ENCODE assay signal across 10 cellular contexts in the genomic region with DNA sequence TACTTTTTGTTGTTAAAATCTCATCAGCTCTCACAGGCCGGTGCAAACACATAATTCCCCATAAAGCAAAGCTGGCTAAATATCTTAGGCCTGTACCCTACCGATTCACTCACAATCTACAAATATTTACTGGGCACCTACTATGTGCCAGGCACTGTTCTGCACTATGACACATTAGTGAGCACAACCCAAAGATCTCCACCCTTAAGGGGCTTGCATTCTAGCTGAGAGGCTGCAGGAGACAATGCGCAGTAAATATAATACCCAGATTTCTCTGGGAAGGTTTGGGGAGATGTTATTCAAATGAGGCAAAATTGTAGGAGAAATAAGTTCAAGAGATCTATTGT. TPM values are rescaled to one million over a fixed set of nuclear protein-coding genes. Genes with fewer than 3 reads are reported as not detected.
DNase-seq lines count a peak whose midpoint lies in the region; ATAC-seq, FAIRE-seq and TF ChIP-seq lines count a peak whose summit lies in the region.
"Had no signal": no experiment of that assay in that cellular context is flagged by ENCODE, and none has a peak within 500 bp of the region (broad histone marks: within the 10 kb centered on the region; RNA-seq: fewer than 3 reads in every experiment).

No MANE protein-coding gene starts in this region.

- TF ChIP-seq POLR2A in GM12878 (IDR thresholded peaks at IDR 0.05; ENCODE audit: low read depth, low read length): 0 out of 2 replicates have a peak, but pooled peaks have one; percentile 9

- H3F3A ChIP-seq in MM.1S (ENCODE audit: insufficient read depth, low read length) (peaks cover 14% of the 10 kb centered on the region), smooth muscle cell (ENCODE audit: low read depth) (peaks cover 31% of the 10 kb centered on the region)

- no peaks in the 10 kb centered on the region for H4K20me1 ChIP-seq in MM.1S (ENCODE audit: insufficient read depth, low read length)
- no peaks in the 10 kb centered on the region for H4K20me1 ChIP-seq in GM12878 (ENCODE audit: control insufficient read depth, insufficient read depth)
- no peaks in the 10 kb centered on the region for H4K20me1 ChIP-seq in smooth muscle cell (ENCODE audit: low read depth)

- H3K79me2 ChIP-seq in MM.1S (ENCODE audit: low read length) (peaks cover 17% of the 10 kb centered on the region; the same call in 1 of the 2 replicates), GM12878 (ENCODE audit: control insufficient read depth, insufficient read depth, low read length) (peaks cover 93% of the 10 kb centered on the region), smooth muscle cell (ENCODE audit: low read depth) (peaks cover 46% of the 10 kb centered on the region)

- 0% methylated on average over 3 of the region's 3 CpGs for WGBS in GM12878 (ENCODE audit: insufficient coverage, insufficient replicate concordance, low lambda C conversion rate, missing lambda C conversion rate)
- WGBS in smooth muscle cell (ENCODE audit: low lambda C conversion rate): 81% methylated on average over 3 of the region's 3 CpGs

- RAD21 ChIA-PET in GM12878 (lab: Charles Lee; ENCODE audit: unreplicated experiment): interaction anchor here (1.1 to 17.1 kb wide), 9 partner anchors 18 to 139 kb away, joined by 3 to 418 read pairs (median 22); partner anchors contain the start of gene FNBP1

- intact Hi-C loops in GM12878 (cut with micrococcal nuclease; ENCODE audit: unreplicated experiment): loop anchor here (1.0 to 2.0 kb wide), 4 partner anchors 32 to 101 kb away; no protein-coding TSS in a partner anchor

- H3K36me3 ChIP-seq in MM.1S (replicated peaks; ENCODE audit: insufficient read depth, low read length) (no peaks in the 10 kb centered on the region), GM12878 (ENCODE audit: control insufficient read depth in 2 of 2, insufficient read depth in 2 of 2, low read length in 1 of 2) (peaks cover 11 to 23% of the 10 kb centered on the region in 2 experiments), smooth muscle cell (ENCODE audit: low read depth) (no peaks in the 10 kb centered on the region)

- no peaks in the 10 kb centered on the region for H3K9me2 ChIP-seq in MM.1S (replicated peaks; ENCODE audit: insufficient read depth, low read length)

- peak overlapping the region; percentile 4; the same call in 1 of the 2 replicates for H3K4me3 ChIP-seq in GM08714 (ENCODE audit: low read length)
- peak overlapping the region; percentile 8; the same call in 1 of the 2 replicates for H3K4me3 ChIP-seq in MM.1S (ENCODE audit: low read length)
- H3K4me3 ChIP-seq in GM12878: peak overlapping the region; percentile 33
- no peak overlapping the region for H3K4me3 ChIP-seq in smooth muscle cell

- TF ChIP-seq EP300 in GM12878 (IDR thresholded peaks at IDR 0.05; ENCODE audit: borderline replicate concordance in 1 of 2, control insufficient read depth in 1 of 2, low read depth in 2 of 2, low read length in 2 of 2): no peak

- POLR2A ChIA-PET in GM12878 (lab: Charles Lee): interaction anchor here (0.8 to 14.1 kb wide), 8 partner anchors 19 to 102 kb away, joined by 4 to 270 read pairs (median 128); partner anchors contain the start of gene FNBP1

- BruUV-seq in GM12878 (replicated peaks; lab: Mats Ljungman, UMichigan): TSS peak; percentile 95

- in situ Hi-C loops in GM12878 (cut with MboI): no loop called here

- no peak for ATAC-seq in GM12878
- ATAC-seq in esophagus mucosa: no peak

- CTCF ChIA-PET in GM12878 (lab: Yijun Ruan, JAX): interaction anchor here (0.8 to 1.4 kb wide), 5 partner anchors 20 to 102 kb away, joined by 3 to 5 read pairs (median 4); no protein-coding TSS in a partner anchor

- H3K27ac ChIP-seq in MM.1S (ENCODE audit: low read length): peak overlapping the region; percentile 56; the same call in 1 of the 2 replicates
- H3K27ac ChIP-seq in GM12878 (ENCODE audit: control insufficient read depth, insufficient read depth): peak overlapping the region; percentile 100
- H3K27ac ChIP-seq in smooth muscle cell (ENCODE audit: low read depth): peak overlapping the region; percentile 36

- no peak overlapping the region for H2AFZ ChIP-seq in MM.1S (ENCODE audit: low read length)
- no peak overlapping the region for H2AFZ ChIP-seq in GM12878 (ENCODE audit: control insufficient read depth, low read depth, low read length)
- H2AFZ ChIP-seq in smooth muscle cell (ENCODE audit: low read depth): no peak overlapping the region

- no peaks in the 10 kb centered on the region for H3K27me3 ChIP-seq in MM.1S (replicated peaks; ENCODE audit: insufficient read depth, low read length)
- no peaks in the 10 kb centered on the region for H3K27me3 ChIP-seq in GM12878 (replicated peaks in 1 of 2; ENCODE audit: control insufficient read depth in 2 of 2, insufficient read depth in 2 of 2, low read length in 1 of 2)
- no peaks in the 10 kb centered on the region for H3K27me3 ChIP-seq in smooth muscle cell (ENCODE audit: low read depth)

- H3K4me1 ChIP-seq in MM.1S (ENCODE audit: low read length): peaks cover 24% of the 10 kb centered on the region
- H3K4me1 ChIP-seq in GM12878 (ENCODE audit: control insufficient read depth, insufficient read depth, low read length): peaks cover 68% of the 10 kb centered on the region
- no peaks in the 10 kb centered on the region for H3K4me1 ChIP-seq in smooth muscle cell (ENCODE audit: low read depth)

- TF ChIP-seq CTCF in MM.1S (IDR thresholded peaks at IDR 0.05; ENCODE audit: low read length): no peak
- TF ChIP-seq CTCF in GM12878 (IDR thresholded peaks at IDR 0.05 in 2 of 3, conservative IDR thresholded peaks at IDR 0.05 in 1 of 3; ENCODE audit: control insufficient read depth in 2 of 3, extremely low read depth in 1 of 3, insufficient read depth in 1 of 3, low read depth in 3 of 3, low read length in 3 of 3): no peak
- no peak for TF ChIP-seq CTCF in smooth muscle cell (IDR thresholded peaks at IDR 0.05; ENCODE audit: borderline replicate concordance, insufficient read depth, poor library complexity, severe bottlenecking)
- no peak for TF ChIP-seq CTCF in GM10266 (IDR thresholded peaks at IDR 0.05; ENCODE audit: control insufficient read depth, insufficient read depth, low read depth, missing control alignments)

- no peak for FAIRE-seq in GM12878 (lab: Jason Lieb, UNC)
- FAIRE-seq: kidney, TTC549 had no signal

- DNase-seq in MM.1S (no peak), GM12878 (ENCODE audit: low read depth, low spot score) (no peak), smooth muscle cell (lab: John Stamatoyannopoulos, UW; ENCODE audit: unreplicated experiment) (no peak), DMS79 treated with DMSO at 0.1 percent for 48 hours (lab: John Stamatoyannopoulos, UW) (no peak), GM10266 (ENCODE audit: extremely low spot score) (no peak)
- DNase-seq: KG1, kidney had no signal

- peak overlapping the region; percentile 62 for H3K4me2 ChIP-seq in MM.1S (ENCODE audit: low read depth, low read length)
- H3K4me2 ChIP-seq in GM12878 (ENCODE audit: control insufficient read depth, insufficient read depth): peak overlapping the region; percentile 52
- peak overlapping the region; percentile 45 for H3K4me2 ChIP-seq in smooth muscle cell

- H3K9ac ChIP-seq in MM.1S (ENCODE audit: low read length) (peak overlapping the region; percentile 16; the same call in 1 of the 2 replicates), GM12878 (ENCODE audit: control insufficient read depth, insufficient read depth, low read length) (peak overlapping the region; percentile 95), smooth muscle cell (ENCODE audit: low read depth) (no peak overlapping the region)

- SMC1A ChIA-PET in GM12878 (lab: Charles Lee; ENCODE audit: uncharacterized antibody, unreplicated experiment): interaction anchor here (0.8 to 23.6 kb wide), 15 partner anchors 11 to 104 kb away, joined by 3 to 763 read pairs (median 5); no protein-coding TSS in a partner anchor

- no peak for TF ChIP-seq RAD21 in GM12878 (IDR thresholded peaks at IDR 0.05; ENCODE audit: insufficient read depth, low read depth, low read length)

- H3K9me3 ChIP-seq in MM.1S (replicated peaks; ENCODE audit: insufficient read depth, low read length): no peaks in the 10 kb centered on the region
- H3K9me3 ChIP-seq in GM12878 (replicated peaks; ENCODE audit: control insufficient read depth, insufficient read depth, low read length): peaks cover 5% of the 10 kb centered on the region; the same call in 2 of the 3 replicates
- no peaks in the 10 kb centered on the region for H3K9me3 ChIP-seq in smooth muscle cell (replicated peaks; ENCODE audit: low read depth)

TF ChIP-seq in GM12878, 131 proteins besides CTCF, POLR2A, EP300 and RAD21 (continues in another document):
- TF ChIP-seq HDAC6 (IDR thresholded peaks at IDR 0.05; ENCODE audit: unreplicated experiment) (peak; percentile 41), BRCA1 (IDR thresholded peaks at IDR 0.05; ENCODE audit: low read depth, low read length) (no peak), CHD1 (IDR thresholded peaks at IDR 0.05; ENCODE audit: low read depth, low read length) (0 out of 2 replicates have a peak, but pooled peaks have one; percentile 25), JUNB (IDR thresholded peaks at IDR 0.05) (0 out of 2 replicates have a peak, but pooled peaks have one; percentile 4), NFIC (IDR thresholded peaks at IDR 0.05; ENCODE audit: low read depth, low read length) (peak; percentile 14), MYB (IDR thresholded peaks at IDR 0.05; ENCODE audit: borderline replicate concordance, low read depth, low read length) (no peak), ATF7 (IDR thresholded peaks at IDR 0.05; ENCODE audit: low read depth) (no peak), NBN (IDR thresholded peaks at IDR 0.05) (no peak), ZBED1 (IDR thresholded peaks at IDR 0.05; ENCODE audit: borderline replicate concordance) (peak; percentile 1; the same call in 1 of the 2 replicates)

RNA-seq across cellular contexts. Expression of gene FNBP1, which starts 53.7 kb away (rescaled TPM):
- 1,139 and 1,239 TPM in 2 replicates for total RNA-seq in GM12878 (2013; cell fraction: nucleolus; rRNA removed)
- total RNA-seq in GM12878 (2014; rRNA removed): 167 and 204 TPM in 2 replicates
- total RNA-seq in GM12878 (2014; rRNA removed; fragmentation: Illumina TruSeq; extraction: Trizol): 277 and 283 TPM in 2 replicates
- total RNA-seq in GM12878 (2021): 353 and 356 TPM in 2 replicates
- polyA plus RNA-seq in GM12878 (2011; ENCODE audit: low read depth): 193 TPM
- 188 and 268 TPM in 2 replicates for polyA plus RNA-seq in GM12878 (2011; rRNA removed)
- polyA plus RNA-seq in GM12878 (2011; cell fraction: cytosol; rRNA removed): 82.5 and 118 TPM in 2 replicates
- polyA plus RNA-seq in GM12878 (2011; cell fraction: nucleus; rRNA removed): 111 and 142 TPM in 2 replicates
- polyA plus RNA-seq in GM12878 (2012): 288 and 297 TPM in 2 replicates
- polyA plus RNA-seq in GM12878 (2014; fragmentation: Illumina TruSeq; extraction: Trizol): 258 and 290 TPM in 2 replicates
- 10 to 100 TPM; 64.5 to 80.5 TPM for polyA plus RNA-seq in GM12878 (2014; fragmentation: Nextera tagmentation; extraction: Ambion mirVana)
- 180 and 208 TPM in 2 replicates for polyA plus RNA-seq in GM12878 (2014; rRNA removed)
- 100 to 1,000 TPM; 165 to 170 TPM for polyA plus RNA-seq in GM12878 (2016; fragmentation: Nextera tagmentation; extraction: Ambion mirVana)
- polyA minus RNA-seq in GM12878 (2011; rRNA and poly(A)+ RNA removed): 163 and 327 TPM in 2 replicates
- 124 and 136 TPM in 2 replicates for polyA minus RNA-seq in GM12878 (2011; cell fraction: cytosol; rRNA and poly(A)+ RNA removed)
- 73.0 and 135 TPM in 2 replicates for polyA minus RNA-seq in GM12878 (2011; cell fraction: nucleus; rRNA and poly(A)+ RNA removed)
- 17.2 and 23.8 TPM in 2 replicates for total RNA-seq in smooth muscle cell
- 17.1 and 25.4 TPM in 2 replicates for polyA plus RNA-seq in smooth muscle cell
- 23.5 TPM for total RNA-seq in esophagus mucosa

Comparison
In these comparisons a context has a peak if more than half of its experiments do, and no peak if none do; other contexts are left out.
1. H3K27ac ChIP-seq: peak in every context shown above with its lines; median percentile 100 in GM12878; 56 in MM.1S; 36 in smooth muscle cell.